In genomic region chr2:197433770-197434438, GRCh38 we compare ENCODE assay signal across 8 cellular contexts. TPM values are rescaled to one million over a fixed set of nuclear protein-coding genes. Genes with fewer than 3 reads are reported as not detected.
A peak's percentile ranks its signal among the peaks of the same experiment; 100 is the strongest.
DNase-seq lines count a peak whose midpoint lies in the region; ATAC-seq and TF ChIP-seq lines count a peak whose summit lies in the region.

No MANE protein-coding gene starts in this region.

- intact Hi-C loops in Right ventricle myocardium superior (cut with DNase I): no loop called here

- H3K4me3 ChIP-seq in right atrium auricular region (peak overlapping the region; percentile 86 to 94), brain microvascular endothelial cell (ENCODE audit: low read depth, low read length) (peak overlapping the region; percentile 100), mesodermal cell (ENCODE audit: extremely low read depth, insufficient read depth, low read length, poor library complexity, severe bottlenecking) (peak overlapping the region; percentile 100)

- in situ Hi-C loops in brain microvascular endothelial cell (cut with HindIII; ENCODE audit: low pct_ligation_motif_present, low sequenced_read_pairs): no loop called here

- H3K27ac ChIP-seq in right atrium auricular region (peak overlapping the region; percentile 96 to 99), brain microvascular endothelial cell (peak overlapping the region; percentile 90), mesodermal cell (ENCODE audit: low read depth, low read length, severe bottlenecking) (peak overlapping the region; percentile 98)

- H3K4me1 ChIP-seq in right atrium auricular region: peaks cover 0 to 42% of the 10 kb centered on the region in 2 donors
- H3K4me1 ChIP-seq in mesodermal cell (ENCODE audit: control insufficient read depth, insufficient read depth, low read length, poor library complexity, severe bottlenecking): peaks cover 17% of the 10 kb centered on the region

- TF ChIP-seq CTCF in right atrium auricular region (IDR thresholded peaks at IDR 0.05): no peak
- no peak for TF ChIP-seq CTCF in brain microvascular endothelial cell (IDR thresholded peaks at IDR 0.05; ENCODE audit: low read depth, low read length, missing control alignments)

- ATAC-seq in Right ventricle myocardium superior (ENCODE audit: poor library complexity): no peak
- no peak for ATAC-seq in GM21423 (IDR thresholded peaks at IDR 0.05; ENCODE audit: unreplicated experiment)

- no peak for DNase-seq in right atrium auricular region (ENCODE audit: low spot score)
- no peak for DNase-seq in Right ventricle myocardium superior
- no peak for DNase-seq in brain microvascular endothelial cell
- no peak for DNase-seq in hippocampal formation (lab: John Stamatoyannopoulos, UW)
- no peak for DNase-seq in NCI-H146 (lab: John Stamatoyannopoulos, UW)
- DNase-seq in effector CD8-positive, alpha-beta T cell (lab: John Stamatoyannopoulos, UW): no peak

- WGBS in mesodermal cell (ENCODE audit: insufficient coverage in 2 of 2), 2 experiments: 3% methylated on average over 9 of the region's 11 CpGs

- H3K36me3 ChIP-seq in right atrium auricular region (no peaks in the 10 kb centered on the region), brain microvascular endothelial cell (replicated peaks) (peaks cover 2% of the 10 kb centered on the region), mesodermal cell (ENCODE audit: control insufficient read depth, insufficient read depth, low read length) (peaks cover 30% of the 10 kb centered on the region)

- no peaks in the 10 kb centered on the region for H3K27me3 ChIP-seq in right atrium auricular region
- H3K27me3 ChIP-seq in brain microvascular endothelial cell (replicated peaks): no peaks in the 10 kb centered on the region

- H3K9me3 ChIP-seq in right atrium auricular region (no peaks in the 10 kb centered on the region), mesodermal cell (ENCODE audit: control insufficient read depth, low read length) (no peaks in the 10 kb centered on the region)

RNA-seq across cellular contexts. Expression of gene SF3B1, which starts 0.9 kb away (rescaled TPM):
- total RNA-seq in right atrium auricular region (100 to 1,000 TPM; 103 to 128 TPM), Right ventricle myocardium superior (117 TPM)
- 299 TPM for polyA plus RNA-seq in mesodermal cell (2013, experiment 1 of 2)
- 285 TPM for polyA plus RNA-seq in mesodermal cell (2013, experiment 2 of 2)

RNA-seq across cellular contexts. Expression of gene COQ10B, which starts 19.4 kb away (rescaled TPM):
- total RNA-seq in right atrium auricular region (10 to 100 TPM; 29.5 to 33.2 TPM), Right ventricle myocardium superior (20.6 TPM)
- polyA plus RNA-seq in mesodermal cell (2013, experiment 1 of 2): 28.9 TPM
- polyA plus RNA-seq in mesodermal cell (2013, experiment 2 of 2): 28.0 TPM
